In genomic region chr14:83706555-83706954, GRCh38 we compare ENCODE assay signal across 16 cellular contexts.
DNase-seq lines count a peak whose midpoint lies in the region; ATAC-seq and TF ChIP-seq lines count a peak whose summit lies in the region.
"Had no signal": no experiment of that assay in that cellular context is flagged by ENCODE, and none has a peak within 500 bp of the region (broad histone marks: within the 10 kb centered on the region; RNA-seq: fewer than 3 reads in every experiment).

No MANE protein-coding gene starts in this region.

- H3K56ac ChIP-seq in H9 (ENCODE audit: insufficient read length, low read depth, low read length): no peak overlapping the region

- H3K9ac ChIP-seq in H9 (ENCODE audit: extremely low read depth, insufficient read length, low read length) (no peak overlapping the region), smooth muscle cell (ENCODE audit: low read depth) (no peak overlapping the region)

- no peaks in the 10 kb centered on the region for H3F3A ChIP-seq in smooth muscle cell (ENCODE audit: low read depth)

- no peak overlapping the region for H3K18ac ChIP-seq in H9 (ENCODE audit: insufficient read length, low read depth, low read length)

- H3K9me3 ChIP-seq in H9 (ENCODE audit: control insufficient read depth, low read depth, low read length) (no peaks in the 10 kb centered on the region), smooth muscle cell (replicated peaks; ENCODE audit: low read depth) (no peaks in the 10 kb centered on the region)
- H3K9me3 ChIP-seq: testis had no signal

- H3K14ac ChIP-seq in H9 (ENCODE audit: insufficient read depth, low read length): no peak overlapping the region

- no peak overlapping the region for H2BK12ac ChIP-seq in H9 (ENCODE audit: insufficient read length, low read depth, low read length)

- peaks cover 14 to 17% of the 10 kb centered on the region in 2 experiments for H3K4me1 Mint-ChIP-seq in H9
- H3K4me1 Mint-ChIP-seq: activated naive CD8-positive, alpha-beta T cell treated with anti-CD3 and anti-CD28 coated beads, Interleukin-2, amount 50 U/mL, for 24 hours had no signal

- TF ChIP-seq CTCF in H9 (conservative IDR thresholded peaks at IDR 0.05): no peak
- TF ChIP-seq CTCF in smooth muscle cell (IDR thresholded peaks at IDR 0.05; ENCODE audit: borderline replicate concordance, insufficient read depth, poor library complexity, severe bottlenecking): no peak

- ATAC-seq in GM19463 (IDR thresholded peaks at IDR 0.05; ENCODE audit: unreplicated experiment): no peak
- ATAC-seq: activated naive CD8-positive, alpha-beta T cell treated with anti-CD3 and anti-CD28 coated beads, Interleukin-2, amount 50 U/mL, for 24 hours; left colon; natural killer cell treated with Interleukin-12 subunit alpha and Interleukin-12 subunit beta and Interleukin-15 and Interleukin-18, amount 100 ng/mL, for 72 hours had no signal

- no peak overlapping the region for H2BK120ac ChIP-seq in H9 (ENCODE audit: low read depth, low read length, poor library complexity, severe bottlenecking)

- H2AFZ ChIP-seq in H9 (ENCODE audit: low read length): no peak overlapping the region
- H2AFZ ChIP-seq in smooth muscle cell (ENCODE audit: low read depth): no peak overlapping the region

- no peak overlapping the region for H4K91ac ChIP-seq in H9 (ENCODE audit: insufficient read length, low read depth, low read length)

- H4K20me1 ChIP-seq in H9 (ENCODE audit: control insufficient read depth, insufficient read depth, insufficient read length) (no peaks in the 10 kb centered on the region), smooth muscle cell (ENCODE audit: low read depth) (no peaks in the 10 kb centered on the region)

- no peak overlapping the region for H3K23ac ChIP-seq in H9 (ENCODE audit: insufficient read length, low read depth, low read length)

- peak; percentile 78 for DNase-seq in H9
- peak; percentile 78 to 90 for DNase-seq in NCI-H524 (lab: John Stamatoyannopoulos, UW)
- peak; percentile 16 for DNase-seq in fibroblast of peridontal ligament (ENCODE audit: extremely low read depth)
- peak; percentile 42 for DNase-seq in retina
- no peak for DNase-seq in smooth muscle cell (lab: John Stamatoyannopoulos, UW; ENCODE audit: unreplicated experiment)
- DNase-seq in hepatic stellate cell (ENCODE audit: low spot score): no peak
- DNase-seq: activated CD4-positive, CD25-positive, alpha-beta regulatory T cell; activated naive CD8-positive, alpha-beta T cell treated with anti-CD3 and anti-CD28 coated beads, Interleukin-2, amount 50 U/mL, for 24 hours; activated T-cell treated with anti-CD3 and anti-CD28 coated beads for 4 hours; left colon; NCI-H774; spleen; testis had no signal

- H4K5ac ChIP-seq in H9 (ENCODE audit: insufficient read length, low read depth, low read length): no peak overlapping the region

- H3K27ac ChIP-seq in H9 (ENCODE audit: insufficient read length, low read depth, low read length) (peak overlapping the region; percentile 75), smooth muscle cell (ENCODE audit: low read depth) (no peak overlapping the region)
- H3K27ac ChIP-seq: coronary artery, spleen, testis had no signal

- H4K8ac ChIP-seq in H9 (replicated peaks; ENCODE audit: insufficient read length, low read depth, low read length): no peak overlapping the region

- H3K4me3 ChIP-seq in smooth muscle cell: no peak overlapping the region
- H3K4me3 ChIP-seq: coronary artery, spleen, testis had no signal

- H3K27ac Mint-ChIP-seq in H9: peak overlapping the region in 2 of 3 experiments; percentile 91 to 99; a peak in 5 of 7 replicates
- H3K27ac Mint-ChIP-seq: activated naive CD8-positive, alpha-beta T cell treated with anti-CD3 and anti-CD28 coated beads, Interleukin-2, amount 50 U/mL, for 24 hours; natural killer cell treated with Interleukin-12 subunit alpha and Interleukin-12 subunit beta and Interleukin-15 and Interleukin-18, amount 100 ng/mL, for 72 hours had no signal

- H3K4ac ChIP-seq in H9 (ENCODE audit: low read depth, low read length): no peak overlapping the region

- peaks cover 3 to 8% of the 10 kb centered on the region in 2 experiments for H3K9me3 Mint-ChIP-seq in H9

- H3T11ph ChIP-seq in H9 (ENCODE audit: low read length): no peak overlapping the region

- H3K23me2 ChIP-seq in H9 (ENCODE audit: insufficient read length, low read depth, low read length, poor library complexity, severe bottlenecking): no peaks in the 10 kb centered on the region

- H3K4me1 ChIP-seq in H9 (ENCODE audit: insufficient read depth, low read length): peaks cover 4% of the 10 kb centered on the region; the same call in 1 of the 2 replicates
- no peaks in the 10 kb centered on the region for H3K4me1 ChIP-seq in smooth muscle cell (ENCODE audit: low read depth)
- H3K4me1 ChIP-seq: spleen, testis had no signal

- H3K79me1 ChIP-seq in H9 (ENCODE audit: insufficient read depth, low read depth, low read length, poor library complexity, severe bottlenecking): no peaks in the 10 kb centered on the region

- no CpG with 5 or more reads among the region's 1 CpG for WGBS in H9 (ENCODE audit: extremely low coverage, insufficient read length, low lambda C conversion rate)
- 57% methylated on average over 1 of the region's 1 CpG for WGBS in smooth muscle cell (ENCODE audit: low lambda C conversion rate)

- H3K4me2 ChIP-seq in H9 (ENCODE audit: insufficient read depth, insufficient read length, low read length): no peak overlapping the region
- no peak overlapping the region for H3K4me2 ChIP-seq in smooth muscle cell

- H2BK20ac ChIP-seq in H9 (ENCODE audit: low read depth, low read length, poor library complexity, severe bottlenecking): no peak overlapping the region

- H2AK5ac ChIP-seq in H9 (ENCODE audit: insufficient read length, low read length): no peak overlapping the region

- no peak overlapping the region for H2BK5ac ChIP-seq in H9 (ENCODE audit: insufficient read length, low read length)

- peaks cover 0 to 10% (median 6%) of the 10 kb centered on the region in 3 experiments; a peak in 4 of 7 replicates for H3K36me3 Mint-ChIP-seq in H9 (ENCODE audit: insufficient read depth in 1 of 3, low read depth in 3 of 3)
- H3K36me3 Mint-ChIP-seq: natural killer cell treated with Interleukin-12 subunit alpha and Interleukin-12 subunit beta and Interleukin-15 and Interleukin-18, amount 100 ng/mL, for 72 hours had no signal

- H3K4me3 Mint-ChIP-seq in H9: peak overlapping the region in 1 of 2 experiments; percentile 28; a peak in 1 of 5 replicates
- H3K4me3 Mint-ChIP-seq: activated naive CD8-positive, alpha-beta T cell treated with anti-CD3 and anti-CD28 coated beads, Interleukin-2, amount 50 U/mL, for 24 hours; natural killer cell treated with Interleukin-12 subunit alpha and Interleukin-12 subunit beta and Interleukin-15 and Interleukin-18, amount 100 ng/mL, for 72 hours had no signal

- H2BK15ac ChIP-seq in H9 (ENCODE audit: low read depth, low read length): no peak overlapping the region

- H3K27me3 Mint-ChIP-seq in H9 (ENCODE audit: low read depth): no peaks in the 10 kb centered on the region
- H3K27me3 Mint-ChIP-seq: activated naive CD8-positive, alpha-beta T cell treated with anti-CD3 and anti-CD28 coated beads, Interleukin-2, amount 50 U/mL, for 24 hours; natural killer cell treated with Interleukin-12 subunit alpha and Interleukin-12 subunit beta and Interleukin-15 and Interleukin-18, amount 100 ng/mL, for 72 hours had no signal

- H3K27me3 ChIP-seq in H9 (ENCODE audit: insufficient read depth, low read length) (no peaks in the 10 kb centered on the region), smooth muscle cell (ENCODE audit: low read depth) (no peaks in the 10 kb centered on the region)
- H3K27me3 ChIP-seq: spleen, testis had no signal

- H3K79me2 ChIP-seq in H9 (ENCODE audit: insufficient read depth, low read length) (no peaks in the 10 kb centered on the region), smooth muscle cell (ENCODE audit: low read depth) (no peaks in the 10 kb centered on the region)

- H3K36me3 ChIP-seq in smooth muscle cell (ENCODE audit: low read depth): no peaks in the 10 kb centered on the region
- H3K36me3 ChIP-seq: spleen had no signal

Comparison
In these comparisons a context has a peak if more than half of its experiments do, and no peak if none do; other contexts are left out.
1. DNase-seq: peak in H9 (single experiment), NCI-H524 (2 of 2), fibroblast of peridontal ligament (single experiment) and retina (single experiment); none in smooth muscle cell (single experiment) and hepatic stellate cell (single experiment).